ENCODE assay signal across 26 cellular contexts in the genomic region with DNA sequence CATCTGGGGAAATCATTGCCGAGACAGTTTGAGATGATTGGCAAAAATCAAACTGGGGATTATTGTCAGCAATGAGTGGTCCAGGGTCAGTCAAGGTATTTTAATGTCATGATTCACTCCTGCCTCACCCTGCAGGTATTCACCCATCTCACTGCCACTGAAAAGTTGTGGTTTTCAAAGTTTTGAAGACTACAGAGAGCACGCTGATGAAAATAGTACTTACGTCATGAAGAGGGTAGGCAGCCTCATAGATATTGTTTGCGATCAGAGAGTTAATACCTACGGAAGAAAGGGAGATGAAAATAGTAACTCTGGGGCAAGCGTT.
A peak's percentile ranks its signal among the peaks of the same experiment; 100 is the strongest.
DNase-seq lines count a peak whose midpoint lies in the region; ATAC-seq and TF ChIP-seq lines count a peak whose summit lies in the region.
"Had no signal": no experiment of that assay in that cellular context is flagged by ENCODE, and none has a peak within 500 bp of the region (broad histone marks: within the 10 kb centered on the region; RNA-seq: fewer than 3 reads in every experiment).

No MANE protein-coding gene starts in this region.

- H3K9me3 ChIP-seq in BLaER1 (peaks cover 13% of the 10 kb centered on the region), RWPE2 (ENCODE audit: severe bottlenecking) (no peaks in the 10 kb centered on the region)
- H3K9me3 ChIP-seq: body of pancreas, spleen, testis had no signal

- no peak for TF ChIP-seq CTCF in RWPE2 (IDR thresholded peaks at IDR 0.05; ENCODE audit: poor library complexity, severe bottlenecking)

- no peaks in the 10 kb centered on the region for H3K36me3 ChIP-seq in BLaER1
- H3K36me3 ChIP-seq in RWPE2 (ENCODE audit: low read depth), result no peaks in the 10 kb centered on the region

- H3K27ac ChIP-seq in BLaER1, result no peak overlapping the region
- H3K27ac ChIP-seq in RWPE2 (ENCODE audit: poor library complexity, severe bottlenecking), result peak overlapping the region; percentile 79
- H3K27ac ChIP-seq: body of pancreas, GM23248, spleen, testis had no signal

- no peaks in the 10 kb centered on the region for H4K20me1 ChIP-seq in BLaER1

- H3K4me3 ChIP-seq in BLaER1 (no peak overlapping the region), RWPE2 (ENCODE audit: severe bottlenecking) (no peak overlapping the region)
- H3K4me3 ChIP-seq: body of pancreas, GM23248, spleen, testis had no signal

- ATAC-seq in RWPE2 (ENCODE audit: low read depth), result peak; percentile 76
- no peak for ATAC-seq in stimulated activated naive CD8-positive, alpha-beta T cell treated with anti-CD3 and anti-CD28 coated beads, Interleukin-15, Interleukin-2, amounts not matched to agents 100 U/mL and 50 U/mL, for 24 hours
- ATAC-seq: activated CD4-positive, CD25-positive, alpha-beta regulatory T cell treated with anti-CD3 and anti-CD28 coated beads, Interleukin-2, amount 50 U/mL, for 24 hours; body of pancreas; naive thymus-derived CD4-positive, alpha-beta T cell; stimulated activated effector memory CD8-positive, alpha-beta T cell treated with anti-CD3 and anti-CD28 coated beads, Interleukin-12 subunit alpha, Interleukin-12 subunit beta, amount 100 ng/mL, for 72 hours; T-cell had no signal

- H3K4me1 ChIP-seq in BLaER1, result peaks cover 37% of the 10 kb centered on the region
- H3K4me1 ChIP-seq in RWPE2 (ENCODE audit: insufficient read depth, poor library complexity, severe bottlenecking), result peaks cover 22% of the 10 kb centered on the region
- H3K4me1 ChIP-seq: body of pancreas, spleen, testis had no signal

- in situ Hi-C loops in G401 (cut with HindIII; ENCODE audit: low sequenced_read_pairs), result no loop called here

- no peak overlapping the region for H3K9ac ChIP-seq in BLaER1
- H3K9ac ChIP-seq: GM23248 had no signal

- peak overlapping the region; percentile 67 for H3K4me2 ChIP-seq in BLaER1

- H3K27me3 ChIP-seq in BLaER1 (no peaks in the 10 kb centered on the region), RWPE2 (ENCODE audit: insufficient read depth, poor library complexity, severe bottlenecking) (no peaks in the 10 kb centered on the region)
- H3K27me3 ChIP-seq: body of pancreas, testis had no signal

- peak; percentile 8 for DNase-seq in HS-5 (ENCODE audit: low read depth)
- no peak for DNase-seq in RWPE2 (ENCODE audit: low spot score)
- DNase-seq in myocyte (ENCODE audit: low read depth), result peak; percentile 32
- DNase-seq in stimulated activated naive CD8-positive, alpha-beta T cell treated with anti-CD3 and anti-CD28 coated beads, Interleukin-15, Interleukin-2, amounts not matched to agents 100 U/mL and 50 U/mL, for 24 hours, result no peak
- no peak for DNase-seq in DMS 273 treated with DMSO at 0.1 percent for 48 hours (lab: John Stamatoyannopoulos, UW)
- DNase-seq in SIG-M5 (lab: John Stamatoyannopoulos, UW), result no peak
- DNase-seq in G401 (ENCODE audit: low spot score), result no peak
- DNase-seq: activated CD4-positive, alpha-beta memory T cell treated with anti-CD3 and anti-CD28 coated beads, Interleukin-2, amount 10 ng/mL, durations not matched to agents 7 days and 5 days; activated naive CD8-positive, alpha-beta T cell treated with anti-CD3 and anti-CD28 coated beads for 36 hours; body of pancreas; GM23248; head of caudate nucleus; Karpas-422; mesendoderm; naive thymus-derived CD4-positive, alpha-beta T cell; NCI-H1092 treated with DMSO at 0.1 percent for 48 hours; NCI-H1930; NCI-H345; NCI-H748 treated with DMSO at 0.1 percent for 48 hours; spleen; stimulated activated CD4-positive, alpha-beta T cell treated with anti-CD3 and anti-CD28 coated beads, Interleukin-2, amount 100 ng/mL, for 48 hours; T-cell; testis had no signal

Comparison
In these comparisons a context has a peak if more than half of its experiments do, and no peak if none do; other contexts are left out.
1. DNase-seq: peak in HS-5 (single experiment) and myocyte (single experiment); none in RWPE2 (single experiment), stimulated activated naive CD8-positive, alpha-beta T cell treated with anti-CD3 and anti-CD28 coated beads, Interleukin-15, Interleukin-2, amounts not matched to agents 100 U/mL and 50 U/mL, for 24 hours (single experiment), DMS 273 treated with DMSO at 0.1 percent for 48 hours (single experiment), SIG-M5 (single experiment) and G401 (single experiment).